12 cellular contexts compared by ENCODE assay signal in the genomic region with DNA sequence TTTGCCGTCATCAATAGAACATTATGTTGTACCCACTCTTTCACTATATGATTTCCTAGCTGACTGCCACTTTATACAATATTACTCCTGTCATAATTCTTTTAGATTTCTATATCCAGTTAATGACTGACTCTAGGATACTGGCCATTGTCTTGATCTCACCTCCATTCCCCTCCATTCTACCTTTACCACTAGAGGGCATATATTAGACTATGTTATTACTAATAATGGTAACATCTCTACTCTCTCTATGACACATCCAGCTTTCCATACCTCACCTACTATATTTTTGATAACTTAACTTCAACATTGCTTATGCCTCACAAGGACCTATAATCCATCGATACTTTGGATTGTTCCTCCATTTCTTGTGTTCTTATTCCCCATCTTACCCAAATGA. TPM values are rescaled to one million over a fixed set of nuclear protein-coding genes. Genes with fewer than 3 reads are reported as not detected.
DNase-seq lines count a peak whose midpoint lies in the region; ATAC-seq and TF ChIP-seq lines count a peak whose summit lies in the region.
"Had no signal": no experiment of that assay in that cellular context is flagged by ENCODE, and none has a peak within 500 bp of the region (broad histone marks: within the 10 kb centered on the region; RNA-seq: fewer than 3 reads in every experiment).

No MANE protein-coding gene starts in this region.

- H4K8ac ChIP-seq in IMR-90 (ENCODE audit: low read depth in 2 of 2, low read length in 2 of 2), result no peak overlapping the region

- DNase-seq in GM12864 (ENCODE audit: low read depth), result no peak
- DNase-seq in IMR-90, result no peak
- DNase-seq in fibroblast of pulmonary artery (ENCODE audit: low read depth), result peak; percentile 7
- no peak for DNase-seq in NCI-H526 treated with DMSO at 0.1 percent for 48 hours (lab: John Stamatoyannopoulos, UW)
- DNase-seq in activated CD8-positive, alpha-beta T cell treated with anti-CD3 and anti-CD28 coated beads, Interleukin-2, amount 10 ng/mL, durations not matched to agents 7 days and 5 days, result no peak
- no peak for DNase-seq in globus pallidus (ENCODE audit: low spot score)
- DNase-seq: effector memory CD8-positive, alpha-beta T cell; GF-D8; psoas muscle had no signal

- peaks cover 2% of the 10 kb centered on the region; the same call in 1 of the 2 replicates for H3K27me3 ChIP-seq in IMR-90 (ENCODE audit: control insufficient read depth, insufficient read depth, low read length)

- H2BK120ac ChIP-seq in IMR-90 (ENCODE audit: low read depth, low read length), result no peak overlapping the region

- no peak overlapping the region for H3K14ac ChIP-seq in IMR-90 (replicated peaks; ENCODE audit: low read depth, low read length)

- H4K91ac ChIP-seq in IMR-90 (ENCODE audit: insufficient read depth, low read depth, low read length), result no peak overlapping the region

- TF ChIP-seq CTCF in GM12864 (IDR thresholded peaks at IDR 0.05; ENCODE audit: low read depth, low read length, missing control alignments) (peak; percentile 34), IMR-90 (conservative IDR thresholded peaks at IDR 0.05; ENCODE audit: low read depth, low read length) (peak; percentile 26), fibroblast of pulmonary artery (IDR thresholded peaks at IDR 0.05; ENCODE audit: low read length, missing control alignments) (peak; percentile 30)

- no peak for TF ChIP-seq RAD21 in IMR-90 (IDR thresholded peaks at IDR 0.05; ENCODE audit: low read length)

- no peak overlapping the region for H2BK20ac ChIP-seq in IMR-90 (ENCODE audit: low read depth, low read length)

- in situ Hi-C loops in IMR-90 (cut with MboI; ENCODE audit: low sequenced_read_pairs), result loop anchor here (10.0 kb wide), 1 partner anchor 707 kb away; no protein-coding TSS in a partner anchor

- no peak overlapping the region for H2AFZ ChIP-seq in IMR-90 (replicated peaks; ENCODE audit: low read length, poor library complexity)

- no peaks in the 10 kb centered on the region for H3K9me1 ChIP-seq in IMR-90 (ENCODE audit: insufficient read depth, low read length)

- no peak overlapping the region for H4K5ac ChIP-seq in IMR-90 (ENCODE audit: low read depth, low read length)

- H3K56ac ChIP-seq in IMR-90 (ENCODE audit: extremely low read depth, insufficient read depth, low read length), result no peak overlapping the region

- no peak overlapping the region for H3K4ac ChIP-seq in IMR-90 (ENCODE audit: low read depth, low read length)

- CTCF ChIA-PET in IMR-90 (lab: Yijun Ruan, JAX), result no interaction called here
- CTCF ChIA-PET in activated CD8-positive, alpha-beta T cell treated with anti-CD3 and anti-CD28 coated beads, Interleukin-2, amount 10 ng/mL, durations not matched to agents 7 days and 5 days (lab: Charles Lee), result no interaction called here

- no peak overlapping the region for H2AK9ac ChIP-seq in IMR-90 (replicated peaks; ENCODE audit: low read depth, low read length, poor library complexity)

- H3K27me3 Mint-ChIP-seq in activated CD8-positive, alpha-beta T cell treated with anti-CD3 and anti-CD28 coated beads, Interleukin-2, amount 10 ng/mL, durations not matched to agents 7 days and 5 days (ENCODE audit: low read depth), result peaks cover 4% of the 10 kb centered on the region
- H3K27me3 Mint-ChIP-seq: effector memory CD8-positive, alpha-beta T cell had no signal

- H3K4me3 ChIP-seq in GM12864 (ENCODE audit: low read depth, low read length), result no peak overlapping the region
- no peak overlapping the region for H3K4me3 ChIP-seq in IMR-90 (ENCODE audit: insufficient read depth, low read depth, low read length)
- H3K4me3 ChIP-seq in fibroblast of pulmonary artery (replicated peaks; ENCODE audit: low read depth, low read length), result no peak overlapping the region
- H3K4me3 ChIP-seq: psoas muscle had no signal

- no peaks in the 10 kb centered on the region for H3K9me3 Mint-ChIP-seq in activated CD8-positive, alpha-beta T cell treated with anti-CD3 and anti-CD28 coated beads, Interleukin-2, amount 10 ng/mL, durations not matched to agents 7 days and 5 days (ENCODE audit: insufficient read depth)
- H3K9me3 Mint-ChIP-seq: effector memory CD8-positive, alpha-beta T cell; T-helper 1 cell treated with Interleukin-12 subunit alpha and Interleukin-12 subunit beta and Interleukin-4 antibody, amounts not matched to agents 30 μg/mL and 1 μg/mL, for 36 hours had no signal

- WGBS in IMR-90 (ENCODE audit: extremely low coverage in 2 of 2, insufficient read length in 1 of 2), 2 experiments, result 100% methylated on average over 1 of the region's 2 CpGs; no CpG with 5 or more reads in 1 of the 2 experiments

- H4K20me1 ChIP-seq in IMR-90 (ENCODE audit: insufficient read depth, low read length), result no peaks in the 10 kb centered on the region

- no peak overlapping the region for H2BK5ac ChIP-seq in IMR-90 (ENCODE audit: low read depth, low read length, poor library complexity, severe bottlenecking)

- H3K18ac ChIP-seq in IMR-90 (ENCODE audit: low read depth, low read length), result no peak overlapping the region

- dilution Hi-C loops in IMR-90 (cut with HindIII; ENCODE audit: low sequenced_read_pairs, unreplicated experiment), result no loop called here

- H3K27ac Mint-ChIP-seq in activated CD8-positive, alpha-beta T cell treated with anti-CD3 and anti-CD28 coated beads, Interleukin-2, amount 10 ng/mL, durations not matched to agents 7 days and 5 days, result no peak overlapping the region
- H3K27ac Mint-ChIP-seq: effector memory CD8-positive, alpha-beta T cell; T-helper 1 cell treated with Interleukin-12 subunit alpha and Interleukin-12 subunit beta and Interleukin-4 antibody, amounts not matched to agents 30 μg/mL and 1 μg/mL, for 36 hours had no signal

- H3K4me2 ChIP-seq in IMR-90 (ENCODE audit: low read depth, low read length), result no peak overlapping the region

- H3K9ac ChIP-seq in IMR-90 (ENCODE audit: low read depth, low read length), result no peak overlapping the region

- no peaks in the 10 kb centered on the region for H3K36me3 Mint-ChIP-seq in activated CD8-positive, alpha-beta T cell treated with anti-CD3 and anti-CD28 coated beads, Interleukin-2, amount 10 ng/mL, durations not matched to agents 7 days and 5 days (ENCODE audit: low read depth)

- H3K4me3 Mint-ChIP-seq in activated CD8-positive, alpha-beta T cell treated with anti-CD3 and anti-CD28 coated beads, Interleukin-2, amount 10 ng/mL, durations not matched to agents 7 days and 5 days, result no peak overlapping the region
- H3K4me3 Mint-ChIP-seq: effector memory CD8-positive, alpha-beta T cell; T-helper 1 cell treated with Interleukin-12 subunit alpha and Interleukin-12 subunit beta and Interleukin-4 antibody, amounts not matched to agents 30 μg/mL and 1 μg/mL, for 36 hours had no signal

- no peak overlapping the region for H3K27ac ChIP-seq in IMR-90 (ENCODE audit: insufficient read depth, low read length)
- H3K27ac ChIP-seq: psoas muscle had no signal

- TF ChIP-seq POLR2A in IMR-90 (IDR thresholded peaks at IDR 0.05; ENCODE audit: low read depth, low read length), result no peak

- no peaks in the 10 kb centered on the region for H3K79me1 ChIP-seq in IMR-90 (ENCODE audit: low read depth in 1 of 2, low read length in 2 of 2)

- intact Hi-C loops in IMR-90 (cut with micrococcal nuclease), result no loop called here

- no peak overlapping the region for H2BK15ac ChIP-seq in IMR-90 (ENCODE audit: low read depth, low read length)

- ATAC-seq in GM21576 (IDR thresholded peaks at IDR 0.05; ENCODE audit: unreplicated experiment) (peak; percentile 80), IMR-90 (ENCODE audit: low read depth) (no peak), GM19397 (IDR thresholded peaks at IDR 0.05; ENCODE audit: unreplicated experiment) (no peak)
- ATAC-seq in activated CD8-positive, alpha-beta T cell treated with anti-CD3 and anti-CD28 coated beads, Interleukin-2, amount 10 ng/mL, durations not matched to agents 7 days and 5 days, result no peak
- ATAC-seq: effector memory CD8-positive, alpha-beta T cell; psoas muscle had no signal

- H3K4me1 Mint-ChIP-seq in activated CD8-positive, alpha-beta T cell treated with anti-CD3 and anti-CD28 coated beads, Interleukin-2, amount 10 ng/mL, durations not matched to agents 7 days and 5 days (ENCODE audit: low read depth), result no peaks in the 10 kb centered on the region

- H3K36me3 ChIP-seq in IMR-90 (ENCODE audit: control insufficient read depth, insufficient read depth, low read length), result no peaks in the 10 kb centered on the region

- H3K4me1 ChIP-seq in IMR-90 (ENCODE audit: control insufficient read depth, insufficient read depth, low read length), result no peaks in the 10 kb centered on the region
- H3K4me1 ChIP-seq: psoas muscle had no signal

- H3K9me3 ChIP-seq in IMR-90 (ENCODE audit: control insufficient read depth, insufficient read depth, low read length), result no peaks in the 10 kb centered on the region
- H3K9me3 ChIP-seq: psoas muscle had no signal

- BruUV-seq in IMR-90 (replicated peaks; lab: Mats Ljungman, UMichigan), result no TSS peak

- H3K23ac ChIP-seq in IMR-90 (ENCODE audit: low read depth, low read length), result no peak overlapping the region

- no peak overlapping the region for H2AK5ac ChIP-seq in IMR-90 (ENCODE audit: low read depth, low read length)

- POLR2A ChIA-PET in IMR-90 (lab: Charles Lee; ENCODE audit: unreplicated experiment), result no interaction called here
- POLR2A ChIA-PET in activated CD8-positive, alpha-beta T cell treated with anti-CD3 and anti-CD28 coated beads, Interleukin-2, amount 10 ng/mL, durations not matched to agents 7 days and 5 days (lab: Charles Lee), result no interaction called here

TF ChIP-seq in IMR-90, 13 proteins besides CTCF, POLR2A, EP300 and RAD21:
- TF ChIP-seq MXI1 (IDR thresholded peaks at IDR 0.05; ENCODE audit: borderline replicate concordance, low read depth, low read length) (no peak), CEBPB (IDR thresholded peaks at IDR 0.05; ENCODE audit: low read depth, low read length) (no peak), BHLHE40 (IDR thresholded peaks at IDR 0.05; ENCODE audit: low read depth, low read length) (no peak), SMC3 (IDR thresholded peaks at IDR 0.05; ENCODE audit: low read depth, low read length) (no peak), CHD1 (IDR thresholded peaks at IDR 0.05; ENCODE audit: low read depth, low read length) (no peak)
- TF ChIP-seq, protein P1, sequence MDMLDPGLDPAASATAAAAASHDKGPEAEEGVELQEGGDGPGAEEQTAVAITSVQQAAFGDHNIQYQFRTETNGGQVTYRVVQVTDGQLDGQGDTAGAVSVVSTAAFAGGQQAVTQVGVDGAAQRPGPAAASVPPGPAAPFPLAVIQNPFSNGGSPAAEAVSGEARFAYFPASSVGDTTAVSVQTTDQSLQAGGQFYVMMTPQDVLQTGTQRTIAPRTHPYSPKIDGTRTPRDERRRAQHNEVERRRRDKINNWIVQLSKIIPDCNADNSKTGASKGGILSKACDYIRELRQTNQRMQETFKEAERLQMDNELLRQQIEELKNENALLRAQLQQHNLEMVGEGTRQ (IDR thresholded peaks at IDR 0.05; ENCODE audit: low read depth, low read length), result no peak
TF ChIP-seq in IMR-90: peak in this region for 0.

RNA-seq across cellular contexts. Expression of a gene that starts 31.4 kb away (rescaled TPM):
- not detected in 2 replicates for total RNA-seq in IMR-90 (2012; rRNA removed)
- polyA plus RNA-seq in IMR-90 (2012; rRNA removed), result not detected in 2 replicates
- polyA plus RNA-seq in IMR-90 (2012; cell fraction: cytosol; rRNA removed), result not detected in 2 replicates
- not detected in 2 replicates for polyA plus RNA-seq in IMR-90 (2012; cell fraction: nucleus; rRNA removed; ENCODE audit: low replicate concordance)
- not detected for total RNA-seq in activated CD8-positive, alpha-beta T cell treated with anti-CD3 and anti-CD28 coated beads, Interleukin-2, amount 10 ng/mL, durations not matched to agents 7 days and 5 days
- total RNA-seq: psoas muscle had no signal
